In genomic region chrX:153794018-153794896, GRCh38 we compare ENCODE assay signal across 8 cellular contexts. TPM values are rescaled to one million over a fixed set of nuclear protein-coding genes. Genes with fewer than 3 reads are reported as not detected.
A peak's percentile ranks its signal among the peaks of the same experiment; 100 is the strongest.
DNase-seq lines count a peak whose midpoint lies in the region; ATAC-seq and TF ChIP-seq lines count a peak whose summit lies in the region.

TSS of gene IDH3G (minus strand) at chrX:153794375. CDS start at chrX:153794326, 49 bp downstream.
TSS of gene SSR4 (plus strand) at chrX:153794668. CDS start at chrX:153794688, 20 bp downstream.

- peak within 1 kb of the TSS; percentile 95 to 97 for H3K27ac Mint-ChIP-seq in effector memory CD8-positive, alpha-beta T cell

- ATAC-seq in effector memory CD8-positive, alpha-beta T cell (replicated peaks): peak; percentile 94

- peak; percentile 84 for DNase-seq in CMK (ENCODE audit: low read depth)
- peak; percentile 97 for DNase-seq in GM20000 (ENCODE audit: low spot score)
- DNase-seq in HT-29 (ENCODE audit: low spot score): peak; percentile 97
- DNase-seq in NOMO-1 (lab: John Stamatoyannopoulos, UW; ENCODE audit: unreplicated experiment in 2 of 2): peak; percentile 92 to 96
- peak; percentile 80 to 84 for DNase-seq in activated CD8-positive, alpha-beta memory T cell treated with anti-CD3 and anti-CD28 coated beads for 4 hours (ENCODE audit: low read depth in 2 of 2)
- peak; percentile 89 to 91 (median 89) for DNase-seq in effector memory CD8-positive, alpha-beta T cell
- peak; percentile 93 for DNase-seq in medulla oblongata (ENCODE audit: extremely low spot score)
- DNase-seq in stimulated activated CD8-positive, alpha-beta memory T cell treated with anti-CD3 and anti-CD28 coated beads, Interleukin-12 subunit alpha, Interleukin-12 subunit beta, amount 100 ng/mL, for 1 hour (ENCODE audit: low read depth): peak; percentile 85

- H3K4me3 Mint-ChIP-seq in effector memory CD8-positive, alpha-beta T cell: peak within 1 kb of the TSS; percentile 84 to 91

- peaks cover 32% of the 10 kb centered on the region for H3K36me3 Mint-ChIP-seq in effector memory CD8-positive, alpha-beta T cell (ENCODE audit: insufficient read depth)

- no peaks in the 10 kb centered on the region for H3K27me3 Mint-ChIP-seq in effector memory CD8-positive, alpha-beta T cell

- TF ChIP-seq CTCF in GM20000 (IDR thresholded peaks at IDR 0.05; ENCODE audit: extremely low read depth, missing control alignments): no peak

- H3K4me1 Mint-ChIP-seq in effector memory CD8-positive, alpha-beta T cell (ENCODE audit: low read depth in 2 of 2): peaks cover 17 to 22% of the 10 kb centered on the region in 2 donors

- H3K9me3 Mint-ChIP-seq in effector memory CD8-positive, alpha-beta T cell: no peaks in the 10 kb centered on the region

RNA-seq across cellular contexts. Expression of gene IDH3G, which starts in this region (rescaled TPM):
- 173 and 197 TPM in 2 replicates for total RNA-seq in HT-29 (2014; rRNA removed; shearing (Covaris generic))

RNA-seq across cellular contexts. Expression of gene SSR4, which starts in this region (rescaled TPM):
- total RNA-seq in HT-29 (2014; rRNA removed; shearing (Covaris generic)): 496 and 561 TPM in 2 replicates

Comparison
In these comparisons a context has a peak if more than half of its experiments do, and no peak if none do; other contexts are left out.
1. Peak in every context shown above with its lines: DNase-seq and ATAC-seq.